8 cellular contexts compared by ENCODE assay signal in genomic region chr12:56601503-56601902, GRCh38. TPM values are rescaled to one million over a fixed set of nuclear protein-coding genes. Genes with fewer than 3 reads are reported as not detected.
DNase-seq lines count a peak whose midpoint lies in the region; ATAC-seq, FAIRE-seq and TF ChIP-seq lines count a peak whose summit lies in the region.

No MANE protein-coding gene starts in this region.

- ATAC-seq in SK-N-SH treated with all-trans-retinoic acid at 6 μM for 48 hours (peak; percentile 39), HG03196 (IDR thresholded peaks at IDR 0.05; ENCODE audit: unreplicated experiment) (no peak), GM19328 (IDR thresholded peaks at IDR 0.05; ENCODE audit: unreplicated experiment) (no peak)

- FAIRE-seq in GM19239 (lab: Jason Lieb, UNC) (peak; percentile 21), frontal cortex (lab: Jason Lieb, UNC) (no peak)

- peak; percentile 19 for DNase-seq in GM19239 (ENCODE audit: insufficient read length, low spot score)
- DNase-seq in dermis blood vessel endothelial cell, result peak; percentile 57
- peak; percentile 34 to 36 for DNase-seq in stimulated activated CD4-positive, alpha-beta T cell treated with anti-CD3 and anti-CD28 coated beads, Interleukin-2, amount 100 ng/mL, for 24 hours
- no peak for DNase-seq in COLO829 (ENCODE audit: low spot score)
- no peak for DNase-seq in frontal cortex (ENCODE audit: low spot score in 2 of 2)

TF ChIP-seq in SK-N-SH treated with all-trans-retinoic acid at 6 μM for 48 hours, 23 proteins besides CTCF, POLR2A, EP300 and RAD21:
- no peak for TF ChIP-seq TCF4 (CRISPR knock-in tag; IDR thresholded peaks at IDR 0.05; ENCODE audit: borderline replicate concordance)
- TF ChIP-seq CREB5 (CRISPR knock-in tag; IDR thresholded peaks at IDR 0.05; ENCODE audit: low read depth), result no peak
- no peak for TF ChIP-seq ESRRG (CRISPR knock-in tag; IDR thresholded peaks at IDR 0.05)
- no peak for TF ChIP-seq CSDC2 (CRISPR knock-in tag; IDR thresholded peaks at IDR 0.05)
- no peak for TF ChIP-seq ZFP3 (CRISPR knock-in tag; IDR thresholded peaks at IDR 0.05)
- TF ChIP-seq ISL1 (CRISPR knock-in tag; IDR thresholded peaks at IDR 0.05), result no peak
- TF ChIP-seq ZNF70 (CRISPR knock-in tag; IDR thresholded peaks at IDR 0.05), result no peak
- TF ChIP-seq PATZ1 (CRISPR knock-in tag; IDR thresholded peaks at IDR 0.05; ENCODE audit: borderline replicate concordance), result no peak
- TF ChIP-seq SNAI2 (CRISPR knock-in tag; IDR thresholded peaks at IDR 0.05), result no peak
- no peak for TF ChIP-seq ZNF565 (CRISPR knock-in tag; conservative IDR thresholded peaks at IDR 0.05; ENCODE audit: low read depth)
- no peak for TF ChIP-seq ZC3H10 (CRISPR knock-in tag; IDR thresholded peaks at IDR 0.05)
TF ChIP-seq in SK-N-SH treated with all-trans-retinoic acid at 6 μM for 48 hours: peak in this region for 0.

RNA-seq across cellular contexts. Expression of gene BAZ2A, which starts 28.6 kb away (rescaled TPM):
- total RNA-seq in dermis blood vessel endothelial cell, result 23.5 and 40.9 TPM in 2 replicates
- total RNA-seq in frontal cortex, result 13.5 TPM

RNA-seq across cellular contexts. Expression of gene ATP5F1B, which starts 44.3 kb away (rescaled TPM):
- total RNA-seq in dermis blood vessel endothelial cell (402 and 579 TPM in 2 replicates), frontal cortex (464 TPM)

Comparison
In these comparisons a context has a peak if more than half of its experiments do, and no peak if none do; other contexts are left out.
1. DNase-seq: peak in GM19239 (single experiment), dermis blood vessel endothelial cell (single experiment) and stimulated activated CD4-positive, alpha-beta T cell treated with anti-CD3 and anti-CD28 coated beads, Interleukin-2, amount 100 ng/mL, for 24 hours (2 of 2); none in COLO829 (single experiment) and frontal cortex (0 of 2).